ENCODE assay signal across 12 cellular contexts in the genomic region with DNA sequence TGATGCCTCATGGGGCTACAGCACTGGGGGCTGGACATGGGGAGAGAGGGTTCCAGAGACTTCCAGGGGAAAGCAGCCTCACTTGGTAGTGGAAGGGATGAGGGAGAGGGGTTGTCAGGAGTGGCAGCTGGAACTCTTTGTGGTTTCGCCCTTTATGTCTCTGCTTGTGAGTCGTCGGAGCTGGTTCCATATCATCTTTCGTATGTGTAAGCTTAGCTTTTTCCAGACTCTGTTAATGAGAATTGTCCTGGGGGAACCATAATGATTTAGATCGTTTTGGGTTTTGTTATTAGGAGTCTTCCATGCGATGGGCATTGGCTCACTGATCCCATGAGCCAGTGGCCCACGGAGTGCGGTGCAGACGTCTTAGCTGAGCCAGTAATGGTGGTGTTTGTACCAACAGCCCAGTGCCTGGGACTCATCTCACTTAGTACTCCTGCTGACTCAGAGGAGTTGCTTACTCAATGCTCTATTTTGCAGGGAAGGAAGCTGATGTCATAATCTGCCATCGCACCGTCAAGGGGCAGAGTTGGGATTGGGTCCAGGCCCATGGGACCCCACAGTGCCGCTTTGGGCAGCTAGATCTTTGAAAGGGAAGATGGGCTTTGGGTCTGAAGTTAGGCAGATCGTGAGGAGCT. TPM values are rescaled to one million over a fixed set of nuclear protein-coding genes. Genes with fewer than 3 reads are reported as not detected.
DNase-seq lines count a peak whose midpoint lies in the region; ATAC-seq, FAIRE-seq and TF ChIP-seq lines count a peak whose summit lies in the region.
"Had no signal": no experiment of that assay in that cellular context is flagged by ENCODE, and none has a peak within 500 bp of the region (broad histone marks: within the 10 kb centered on the region; RNA-seq: fewer than 3 reads in every experiment).

No MANE protein-coding gene starts in this region.

- H3K79me2 ChIP-seq in OCI-LY7 (ENCODE audit: insufficient read depth, low read depth, low read length) = no peaks in the 10 kb centered on the region

- no peaks in the 10 kb centered on the region for H3K9me3 ChIP-seq in kidney (ENCODE audit: control insufficient read depth in 1 of 2, low read length in 2 of 2)
- no peaks in the 10 kb centered on the region for H3K9me3 ChIP-seq in OCI-LY7 (ENCODE audit: low read length)

- no peak overlapping the region for H3K27ac ChIP-seq in kidney (ENCODE audit: low read depth in 2 of 2, low read length in 2 of 2)
- H3K27ac ChIP-seq in OCI-LY7 (ENCODE audit: low read depth, low read length, poor library complexity, severe bottlenecking) = no peak overlapping the region

- peaks cover 11% of the 10 kb centered on the region for H3K36me3 Mint-ChIP-seq in effector memory CD8-positive, alpha-beta T cell (ENCODE audit: insufficient read depth)

- POLR2A ChIA-PET in OCI-LY7 (lab: Charles Lee) = no interaction called here

- CTCF ChIA-PET in OCI-LY7 (lab: Charles Lee; ENCODE audit: unreplicated experiment) = no interaction called here

- no peak overlapping the region for H3K4me3 Mint-ChIP-seq in effector memory CD8-positive, alpha-beta T cell

- ATAC-seq in effector memory CD8-positive, alpha-beta T cell (replicated peaks) = no peak
- ATAC-seq in omental fat pad (ENCODE audit: low FRiP score) = peak; percentile 15
- ATAC-seq in HG02884 (IDR thresholded peaks at IDR 0.05; ENCODE audit: unreplicated experiment) = no peak

- FAIRE-seq in kidney (lab: Jason Lieb, UNC) = no peak
- FAIRE-seq: colon, GM12892 had no signal

- H3K4me3 ChIP-seq in kidney (ENCODE audit: low read length in 2 of 2) (no peak overlapping the region), OCI-LY7 (ENCODE audit: low read depth, low read length, poor library complexity, severe bottlenecking) (no peak overlapping the region)

- no peaks in the 10 kb centered on the region for H3K4me1 ChIP-seq in kidney (ENCODE audit: control insufficient read depth in 1 of 2, insufficient read depth in 1 of 2, low read depth in 1 of 2, low read length in 2 of 2)
- no peaks in the 10 kb centered on the region for H3K4me1 ChIP-seq in OCI-LY7 (ENCODE audit: insufficient read depth, low read length, poor library complexity, severe bottlenecking)

- no peak overlapping the region for H2AFZ ChIP-seq in OCI-LY7 (ENCODE audit: low read length)

- BruUV-seq in OCI-LY7 (replicated peaks; lab: Mats Ljungman, UMichigan) = no TSS peak

- H3K36me3 ChIP-seq in kidney (ENCODE audit: control insufficient read depth in 1 of 2, insufficient read depth in 2 of 2, low read length in 2 of 2) (peaks cover 5 to 7% of the 10 kb centered on the region in 2 donors), OCI-LY7 (ENCODE audit: insufficient read depth, low read length) (no peaks in the 10 kb centered on the region)

- no peaks in the 10 kb centered on the region for H3K27me3 Mint-ChIP-seq in effector memory CD8-positive, alpha-beta T cell

- peak overlapping the region; percentile 70 to 73 for H3K27ac Mint-ChIP-seq in effector memory CD8-positive, alpha-beta T cell

- H3K9me2 ChIP-seq in OCI-LY7 (ENCODE audit: insufficient read depth, low read length) = no peaks in the 10 kb centered on the region

- DNase-seq in EH (ENCODE audit: low read depth) (peak; percentile 88), NCI-H460 (ENCODE audit: extremely low read depth, low read depth) (peak; percentile 46), omental fat pad (ENCODE audit: low spot score) (no peak), kidney (no peak), OCI-LY7 (ENCODE audit: low spot score) (no peak), NCI-H1436 (lab: John Stamatoyannopoulos, UW) (no peak)
- DNase-seq in effector memory CD8-positive, alpha-beta T cell = no peak
- DNase-seq: midbrain, NCI-H187 had no signal

- no peaks in the 10 kb centered on the region; the same call in 1 of the 2 replicates for H4K20me1 ChIP-seq in OCI-LY7 (ENCODE audit: insufficient read depth, low read length)

- no peak for TF ChIP-seq CTCF in omental fat pad (IDR thresholded peaks at IDR 0.05)
- TF ChIP-seq CTCF in kidney (IDR thresholded peaks at IDR 0.05; ENCODE audit: borderline replicate concordance, extremely low read depth, insufficient read depth) = no peak
- no peak for TF ChIP-seq CTCF in OCI-LY7 (conservative IDR thresholded peaks at IDR 0.05; ENCODE audit: low read length)

- H3K9ac ChIP-seq in kidney (ENCODE audit: low read length in 2 of 2) = no peak overlapping the region

- H3K4me2 ChIP-seq in OCI-LY7 (ENCODE audit: low read length) = no peak overlapping the region

- intact Hi-C loops in kidney (cut with DNase I) = no loop called here
- intact Hi-C loops in OCI-LY7 (cut with micrococcal nuclease; ENCODE audit: unreplicated experiment) = no loop called here

- peaks cover 3 to 5% of the 10 kb centered on the region in 2 donors for H3K4me1 Mint-ChIP-seq in effector memory CD8-positive, alpha-beta T cell (ENCODE audit: low read depth in 2 of 2)

- H3K9me3 Mint-ChIP-seq in effector memory CD8-positive, alpha-beta T cell = no peaks in the 10 kb centered on the region

RNA-seq across cellular contexts. Expression of a gene that starts 48.5 kb away (rescaled TPM):
- total RNA-seq in NCI-H460 (2014; rRNA removed; shearing (Covaris generic)) = 20.1 and 23.2 TPM in 2 replicates
- polyA plus RNA-seq in NCI-H460 (2014; cell fraction: nucleus; rRNA removed) = 20.3 and 36.9 TPM in 2 replicates
- 10 to 100 TPM; 11.8 to 52.1 (median 29.0) TPM for total RNA-seq in omental fat pad
- total RNA-seq in kidney = 82.1 TPM
- 14.9 TPM for polyA plus RNA-seq in kidney (ENCODE audit: insufficient read depth, low read depth, low replicate concordance)
- 4.4 and 5.6 TPM in 2 replicates for total RNA-seq in OCI-LY7 (2014; rRNA removed; shearing (Covaris generic))
- 12.1 and 16.4 TPM in 2 replicates for total RNA-seq in OCI-LY7 (2022)

Comparison
In these comparisons a context has a peak if more than half of its experiments do, and no peak if none do; other contexts are left out.
1. DNase-seq: peak in EH (single experiment) and NCI-H460 (single experiment); none in effector memory CD8-positive, alpha-beta T cell (0 of 3), omental fat pad (single experiment), kidney (single experiment), OCI-LY7 (single experiment) and NCI-H1436 (single experiment).